ENCODE assay signal across 8 cellular contexts in the genomic region with DNA sequence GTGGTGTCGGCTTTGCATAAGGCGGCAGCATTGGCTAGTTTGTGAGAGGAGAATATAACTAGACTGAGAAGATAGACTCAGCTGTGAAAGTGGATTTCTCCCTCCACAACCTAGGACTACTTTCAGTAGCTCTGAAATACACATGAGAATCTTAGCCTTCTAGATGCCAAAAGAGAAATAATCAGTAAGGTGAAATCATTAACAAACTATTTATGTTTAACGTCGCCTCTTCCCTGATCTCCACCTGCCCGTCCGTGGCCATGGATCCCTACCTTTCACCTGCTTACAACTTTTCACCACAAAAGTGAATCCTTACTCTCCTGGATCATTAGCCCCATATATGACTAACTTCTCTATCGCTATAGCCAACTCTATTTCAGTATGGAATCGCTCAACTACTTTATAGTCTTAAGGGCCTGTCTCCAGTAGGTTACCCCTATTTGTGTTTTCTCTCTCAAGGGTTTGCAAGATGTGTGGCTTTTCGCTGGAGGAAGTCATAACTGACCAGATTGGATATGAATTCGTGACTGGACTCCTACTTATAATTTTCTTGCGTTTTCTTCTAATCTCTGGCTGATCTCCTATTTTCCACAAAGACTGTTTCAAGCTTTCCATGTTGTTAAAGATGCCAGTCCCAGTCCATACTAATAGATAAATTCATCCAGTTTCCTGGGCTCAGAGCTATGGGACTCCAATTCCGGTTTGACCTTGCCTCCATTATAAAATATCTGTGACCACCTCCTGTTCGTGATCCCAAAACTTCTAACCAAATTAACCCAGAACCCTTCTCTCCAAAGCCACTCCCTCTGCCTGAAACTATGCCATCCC. TPM values are rescaled to one million over a fixed set of nuclear protein-coding genes. Genes with fewer than 3 reads are reported as not detected.
DNase-seq lines count a peak whose midpoint lies in the region; FAIRE-seq and TF ChIP-seq lines count a peak whose summit lies in the region.

No MANE protein-coding gene starts in this region.

- H3K4me3 Mint-ChIP-seq in activated naive CD4-positive, alpha-beta T cell treated with anti-CD3 and anti-CD28 coated beads for 36 hours, result peak overlapping the region; percentile 80
- peak overlapping the region; percentile 84 for H3K4me3 Mint-ChIP-seq in neural crest cell

- H3K36me3 ChIP-seq in endothelial cell of umbilical vein (ENCODE audit: control insufficient read depth in 2 of 2, extremely low read depth in 1 of 2, insufficient read depth in 2 of 2, low read length in 2 of 2), result no peaks in the 10 kb centered on the region

- peaks cover 5% of the 10 kb centered on the region for H3K36me3 Mint-ChIP-seq in activated naive CD4-positive, alpha-beta T cell treated with anti-CD3 and anti-CD28 coated beads for 36 hours (ENCODE audit: low read depth)
- H3K36me3 Mint-ChIP-seq in neural crest cell (ENCODE audit: low read depth), result no peaks in the 10 kb centered on the region

- peak overlapping the region; percentile 99 for H3K9ac ChIP-seq in endothelial cell of umbilical vein (replicated peaks; ENCODE audit: extremely low read depth, insufficient read depth, low read length)

- FAIRE-seq in endothelial cell of umbilical vein (lab: Jason Lieb, UNC), result no peak

- intact Hi-C loops in activated naive CD4-positive, alpha-beta T cell treated with anti-CD3 and anti-CD28 coated beads for 36 hours (cut with micrococcal nuclease), result loop anchor here (1.0 to 5.0 kb wide), 4 partner anchors 34 to 613 kb away; no protein-coding TSS in a partner anchor
- intact Hi-C loops in endothelial cell of umbilical vein (cut with micrococcal nuclease), result loop anchor here (2.0 to 10.0 kb wide), 4 partner anchors 85 to 611 kb away; no protein-coding TSS in a partner anchor

- peak overlapping the region; percentile 98 for H2AFZ ChIP-seq in endothelial cell of umbilical vein (ENCODE audit: low read depth, low read length)

- peaks cover 19% of the 10 kb centered on the region for H3K4me1 ChIP-seq in endothelial cell of umbilical vein (ENCODE audit: control insufficient read depth, extremely low read depth, insufficient read depth, low read length)

- H3K4me2 ChIP-seq in endothelial cell of umbilical vein (ENCODE audit: insufficient read depth, low read length), result peak overlapping the region; percentile 97

- H3K27me3 ChIP-seq in endothelial cell of umbilical vein (ENCODE audit: control insufficient read depth in 2 of 2, insufficient read depth in 2 of 2, low read length in 2 of 2), result no peaks in the 10 kb centered on the region

- H3K4me1 Mint-ChIP-seq in activated naive CD4-positive, alpha-beta T cell treated with anti-CD3 and anti-CD28 coated beads for 36 hours (ENCODE audit: low read depth), result peaks cover 30% of the 10 kb centered on the region
- peaks cover 51% of the 10 kb centered on the region for H3K4me1 Mint-ChIP-seq in neural crest cell

- TF ChIP-seq CTCF in endothelial cell of umbilical vein (IDR thresholded peaks at IDR 0.05; ENCODE audit: extremely low read depth in 1 of 2, insufficient read depth in 1 of 2, low read depth in 1 of 2, low read length in 2 of 2) (no peak), neural crest cell (conservative IDR thresholded peaks at IDR 0.05) (no peak)

- peak overlapping the region; percentile 28 to 82 (median 80) for H3K4me3 ChIP-seq in endothelial cell of umbilical vein (replicated peaks in 1 of 3; ENCODE audit: insufficient read depth in 1 of 3, low read depth in 1 of 3, low read length in 3 of 3)

- dilution Hi-C loops in endothelial cell of umbilical vein (cut with MboI; ENCODE audit: extremely low pct_ligation_motif_present, low sequenced_read_pairs), result no loop called here

- H3K9me3 ChIP-seq in endothelial cell of umbilical vein (replicated peaks; ENCODE audit: control insufficient read depth, insufficient read depth, low read length), result no peaks in the 10 kb centered on the region

- peak overlapping the region; percentile 94 for H3K27ac Mint-ChIP-seq in activated naive CD4-positive, alpha-beta T cell treated with anti-CD3 and anti-CD28 coated beads for 36 hours
- peak overlapping the region; percentile 99 for H3K27ac Mint-ChIP-seq in neural crest cell (ENCODE audit: unreplicated experiment)

- peak overlapping the region; percentile 99 for H3K27ac ChIP-seq in endothelial cell of umbilical vein (ENCODE audit: insufficient read depth, low read depth, low read length)

- POLR2A ChIA-PET in endothelial cell of umbilical vein (lab: Charles Lee), result interaction anchor here (0.9 to 1.7 kb wide), 7 partner anchors 65 to 676 kb away, joined by 3 to 16 read pairs (median 4); partner anchors contain the start of genes MSL2, NCK1 and SLC35G2

- no peaks in the 10 kb centered on the region for H3K27me3 Mint-ChIP-seq in activated naive CD4-positive, alpha-beta T cell treated with anti-CD3 and anti-CD28 coated beads for 36 hours (ENCODE audit: low read depth)
- H3K27me3 Mint-ChIP-seq in neural crest cell (ENCODE audit: low read depth), result peaks cover 2% of the 10 kb centered on the region

- no peaks in the 10 kb centered on the region for H3K9me1 ChIP-seq in endothelial cell of umbilical vein (replicated peaks; ENCODE audit: control insufficient read depth, extremely low read depth, insufficient read depth, low read length)

- CTCF ChIA-PET in activated naive CD4-positive, alpha-beta T cell treated with anti-CD3 and anti-CD28 coated beads for 36 hours (lab: Charles Lee), result interaction anchor here (0.8 to 9.1 kb wide), 22 partner anchors 12 to 787 kb away, joined by 3 to 126 read pairs (median 4); partner anchors contain the start of genes MSL2, NCK1 and PPP2R3A
- CTCF ChIA-PET in endothelial cell of umbilical vein (lab: Charles Lee), result interaction anchor here (0.8 to 3.9 kb wide), 50 partner anchors 10 to 1299 kb away, joined by 3 to 253 read pairs (median 6); partner anchors contain the start of genes MSL2 and NCK1

- H3K79me2 ChIP-seq in endothelial cell of umbilical vein (ENCODE audit: control insufficient read depth, insufficient read depth, low read length), result peaks cover 31% of the 10 kb centered on the region

- no peak for DNase-seq in activated naive CD4-positive, alpha-beta T cell treated with anti-CD3 and anti-CD28 coated beads for 36 hours
- no peak for DNase-seq in activated naive CD4-positive, alpha-beta T cell treated with anti-CD3 and anti-CD28 coated beads, Interleukin-2, amount 50 U/mL, for 16 hours
- DNase-seq in RPMI7951 (ENCODE audit: low read depth) (peak; percentile 20), endothelial cell of umbilical vein (ENCODE audit: low read depth, low spot score) (no peak), neural crest cell (ENCODE audit: low read depth, low spot score) (no peak), GOT3 (lab: John Stamatoyannopoulos, UW) (no peak), NCI-H345 (lab: John Stamatoyannopoulos, UW) (no peak)
- DNase-seq in stimulated activated CD4-positive, alpha-beta T cell treated with anti-CD3 and anti-CD28 coated beads, Interleukin-2, amount 100 ng/mL, for 24 hours, result no peak

- no peaks in the 10 kb centered on the region for H4K20me1 ChIP-seq in endothelial cell of umbilical vein (replicated peaks; ENCODE audit: control insufficient read depth, extremely low read depth, insufficient read depth, low read length)

- no peak for TF ChIP-seq POLR2A in endothelial cell of umbilical vein (IDR thresholded peaks at IDR 0.05; ENCODE audit: low read depth, low read length)

- no peaks in the 10 kb centered on the region for H3K9me3 Mint-ChIP-seq in activated naive CD4-positive, alpha-beta T cell treated with anti-CD3 and anti-CD28 coated beads for 36 hours
- no peaks in the 10 kb centered on the region for H3K9me3 Mint-ChIP-seq in neural crest cell

- TSS peak; percentile 76 for BruUV-seq in endothelial cell of umbilical vein (replicated peaks; lab: Mats Ljungman, UMichigan)

TF ChIP-seq in endothelial cell of umbilical vein, 7 proteins besides CTCF, POLR2A, EP300 and RAD21:
- TF ChIP-seq GATA2 (IDR thresholded peaks at IDR 0.05; ENCODE audit: insufficient read depth, insufficient read length, low read depth, low read length) (no peak), FOS (IDR thresholded peaks at IDR 0.05; ENCODE audit: borderline replicate concordance, insufficient read depth, low read length) (no peak), EZH2 (IDR thresholded peaks at IDR 0.05; ENCODE audit: borderline replicate concordance, low read depth, low read length, severe bottlenecking) (no peak), POLR2AphosphoS5 (IDR thresholded peaks at IDR 0.05; ENCODE audit: insufficient read depth, low read depth, low read length) (no peak), MYC (IDR thresholded peaks at IDR 0.05; ENCODE audit: low read depth, low read length) (no peak)
- TF ChIP-seq, protein P1, sequence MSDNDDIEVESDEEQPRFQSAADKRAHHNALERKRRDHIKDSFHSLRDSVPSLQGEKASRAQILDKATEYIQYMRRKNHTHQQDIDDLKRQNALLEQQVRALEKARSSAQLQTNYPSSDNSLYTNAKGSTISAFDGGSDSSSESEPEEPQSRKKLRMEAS (IDR thresholded peaks at IDR 0.05; ENCODE audit: insufficient read depth, insufficient read length), result no peak

RNA-seq across cellular contexts. Expression of gene STAG1, which starts 1.1 kb away (rescaled TPM):
- 10 to 100 TPM; 28.0 to 29.7 TPM for total RNA-seq in activated naive CD4-positive, alpha-beta T cell treated with anti-CD3 and anti-CD28 coated beads for 36 hours
- total RNA-seq in RPMI7951 (2014; rRNA removed; shearing (Covaris generic)), result 39.7 and 42.5 TPM in 2 replicates
- total RNA-seq in endothelial cell of umbilical vein, result 40.6 and 42.1 TPM in 2 replicates
- polyA plus RNA-seq in endothelial cell of umbilical vein, result 5.0 and 7.4 TPM in 2 replicates
- polyA plus RNA-seq in endothelial cell of umbilical vein (2011; cell fraction: cytosol; rRNA removed), result 10.4 and 10.6 TPM in 2 replicates
- polyA plus RNA-seq in endothelial cell of umbilical vein (2011; cell fraction: nucleus; rRNA removed), result 14.7 and 20.6 TPM in 2 replicates
- 11.5 and 19.6 TPM in 2 replicates for polyA plus RNA-seq in endothelial cell of umbilical vein (2012)
- 25.5 and 27.8 TPM in 2 replicates for polyA minus RNA-seq in endothelial cell of umbilical vein
- 23.1 TPM for polyA minus RNA-seq in endothelial cell of umbilical vein (2011; cell fraction: cytosol; rRNA and poly(A)+ RNA removed)
- 49.6 and 68.4 TPM in 2 replicates for polyA minus RNA-seq in endothelial cell of umbilical vein (2011; cell fraction: nucleus; rRNA and poly(A)+ RNA removed)
- total RNA-seq in neural crest cell, result 44.2 and 47.0 TPM in 2 replicates
